In the genomic region with DNA sequence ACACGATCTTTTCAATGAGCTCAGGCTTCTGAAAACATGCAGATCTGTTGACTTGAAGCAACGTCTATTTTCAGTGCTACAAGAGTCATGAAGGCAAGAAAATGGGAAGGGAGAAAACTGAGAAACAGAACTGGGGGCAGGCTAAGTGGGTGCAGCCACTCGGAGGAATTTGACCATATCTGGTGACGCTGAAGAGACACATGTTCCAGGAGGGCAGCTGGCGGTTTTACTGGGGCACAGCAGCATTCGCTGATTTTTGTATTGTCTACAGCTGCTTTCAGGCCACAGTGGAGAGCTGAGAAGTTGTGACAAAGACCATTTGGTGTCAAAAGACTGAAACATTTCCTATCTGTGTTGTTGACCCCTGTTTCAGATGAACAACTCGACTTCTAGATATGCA, we compare ENCODE assay signal across 20 cellular contexts.
DNase-seq lines count a peak whose midpoint lies in the region; ATAC-seq, FAIRE-seq and TF ChIP-seq lines count a peak whose summit lies in the region.
"Had no signal": no experiment of that assay in that cellular context is flagged by ENCODE, and none has a peak within 500 bp of the region (broad histone marks: within the 10 kb centered on the region; RNA-seq: fewer than 3 reads in every experiment).

No MANE protein-coding gene starts in this region.

- in situ Hi-C loops in GM23248 (cut with MboI), result no loop called here

- no peaks in the 10 kb centered on the region for H3K9me2 ChIP-seq in GM23248 (ENCODE audit: insufficient read depth)

- H3K36me3 ChIP-seq in GM23248 (ENCODE audit: low read depth) (no peaks in the 10 kb centered on the region), bronchial epithelial cell (ENCODE audit: control insufficient read depth, insufficient read depth, low read length) (no peaks in the 10 kb centered on the region), left ventricle myocardium inferior (no peaks in the 10 kb centered on the region), sigmoid colon (no peaks in the 10 kb centered on the region)

- FAIRE-seq in bronchial epithelial cell (lab: Jason Lieb, UNC), result peak; percentile 72
- FAIRE-seq: A549, GM12891, GM19239 had no signal

- DNase-seq in GM23248 (no peak), bronchial epithelial cell (ENCODE audit: low read depth) (no peak), left kidney (ENCODE audit: low read depth, low spot score) (peak; percentile 8), neural crest cell (ENCODE audit: low read depth, low spot score) (no peak), left ventricle myocardium inferior (no peak), sigmoid colon (no peak)
- DNase-seq: AML-193; Calu3; CD4-positive, alpha-beta T cell; DMS79 treated with DMSO at 0.1 percent for 48 hours; GOT3; H9 had no signal

- H3K79me2 ChIP-seq in GM23248 (ENCODE audit: insufficient read depth), result no peaks in the 10 kb centered on the region

- WGBS in GM23248 (ENCODE audit: low coverage in 1 of 2, low lambda C conversion rate in 2 of 2, missing lambda C conversion rate in 2 of 2), 2 experiments, result 25 to 28% methylated on average over 7 of the region's 7 CpGs
- WGBS in sigmoid colon, 2 donors, result 70 to 73% methylated on average over 7 of the region's 7 CpGs

- H3K4me2 ChIP-seq in GM23248 (ENCODE audit: unreplicated experiment), result no peak overlapping the region
- H3K4me2 ChIP-seq: A549 had no signal

- H3K4me3 Mint-ChIP-seq in neural crest cell, result no peak overlapping the region
- H3K4me3 Mint-ChIP-seq: CD4-positive, alpha-beta T cell; H9 had no signal

- no peak overlapping the region for H3K9ac ChIP-seq in GM23248

- H4K20me1 ChIP-seq in GM23248 (ENCODE audit: insufficient read depth), result no peaks in the 10 kb centered on the region

- H3K27me3 ChIP-seq in GM23248 (replicated peaks; ENCODE audit: insufficient read depth) (peaks cover 3% of the 10 kb centered on the region; the same call in 1 of the 2 replicates), bronchial epithelial cell (ENCODE audit: control insufficient read depth, insufficient read depth, low read length) (no peaks in the 10 kb centered on the region), left ventricle myocardium inferior (ENCODE audit: low read depth) (peaks cover 4% of the 10 kb centered on the region), sigmoid colon (no peaks in the 10 kb centered on the region)

- H3K4me1 ChIP-seq in GM23248 (ENCODE audit: insufficient read depth), result no peaks in the 10 kb centered on the region
- H3K4me1 ChIP-seq in left ventricle myocardium inferior, result no peaks in the 10 kb centered on the region
- H3K4me1 ChIP-seq in sigmoid colon, result no peaks in the 10 kb centered on the region
- H3K4me1 ChIP-seq: A549 had no signal

- TF ChIP-seq EP300 in sigmoid colon (IDR thresholded peaks at IDR 0.05), result no peak

- H3K4me3 ChIP-seq in GM23248, result no peak overlapping the region
- H3K4me3 ChIP-seq in bronchial epithelial cell (ENCODE audit: low read depth, low read length), result no peak overlapping the region
- H3K4me3 ChIP-seq in left ventricle myocardium inferior, result no peak overlapping the region
- H3K4me3 ChIP-seq in sigmoid colon, result no peak overlapping the region
- H3K4me3 ChIP-seq: A549 had no signal

- H3K27ac ChIP-seq in GM23248 (no peak overlapping the region), left ventricle myocardium inferior (replicated peaks) (no peak overlapping the region), sigmoid colon (no peak overlapping the region)
- H3K27ac ChIP-seq: 22Rv1, A549, C4-2B, HL-60 had no signal

- H2AFZ ChIP-seq in GM23248, result peak overlapping the region; percentile 15; the same call in 1 of the 2 replicates

- H3K9me3 ChIP-seq in GM23248 (ENCODE audit: low read depth) (no peaks in the 10 kb centered on the region), left ventricle myocardium inferior (replicated peaks) (no peaks in the 10 kb centered on the region), sigmoid colon (no peaks in the 10 kb centered on the region)
- H3K9me3 ChIP-seq: A549 had no signal

- no peaks in the 10 kb centered on the region for H3F3A ChIP-seq in GM23248 (ENCODE audit: insufficient read depth)

- no peak for TF ChIP-seq CTCF in bronchial epithelial cell (IDR thresholded peaks at IDR 0.05; ENCODE audit: insufficient read depth, low read length, severe bottlenecking)
- TF ChIP-seq CTCF in neural crest cell (conservative IDR thresholded peaks at IDR 0.05), result no peak
- TF ChIP-seq CTCF in left ventricle myocardium inferior (IDR thresholded peaks at IDR 0.05; ENCODE audit: borderline replicate concordance), result no peak
- TF ChIP-seq CTCF in sigmoid colon (IDR thresholded peaks at IDR 0.05), result no peak

- no peaks in the 10 kb centered on the region for H3K36me3 Mint-ChIP-seq in neural crest cell (ENCODE audit: low read depth)

- ATAC-seq in GM21786 (IDR thresholded peaks at IDR 0.05; ENCODE audit: unreplicated experiment) (no peak), HG02938 (IDR thresholded peaks at IDR 0.05; ENCODE audit: unreplicated experiment) (no peak)
- ATAC-seq: A549 had no signal

- no peaks in the 10 kb centered on the region for H3K27me3 Mint-ChIP-seq in neural crest cell (ENCODE audit: low read depth)
- H3K27me3 Mint-ChIP-seq: CD4-positive, alpha-beta T cell had no signal

- peaks cover 22% of the 10 kb centered on the region for H3K4me1 Mint-ChIP-seq in neural crest cell
- H3K4me1 Mint-ChIP-seq: H9 had no signal

- intact Hi-C loops in left ventricle myocardium inferior (cut with micrococcal nuclease) (no loop called here), sigmoid colon (cut with DNase I) (no loop called here)

- H3K9me3 Mint-ChIP-seq in neural crest cell, result no peaks in the 10 kb centered on the region
- H3K9me3 Mint-ChIP-seq: CD4-positive, alpha-beta T cell had no signal

- peak overlapping the region; percentile 65 for H3K27ac Mint-ChIP-seq in neural crest cell (ENCODE audit: unreplicated experiment)
- H3K27ac Mint-ChIP-seq: CD4-positive, alpha-beta T cell; H9 had no signal

- TF ChIP-seq POLR2A in sigmoid colon (IDR thresholded peaks at IDR 0.05), result no peak
